In the genomic region with DNA sequence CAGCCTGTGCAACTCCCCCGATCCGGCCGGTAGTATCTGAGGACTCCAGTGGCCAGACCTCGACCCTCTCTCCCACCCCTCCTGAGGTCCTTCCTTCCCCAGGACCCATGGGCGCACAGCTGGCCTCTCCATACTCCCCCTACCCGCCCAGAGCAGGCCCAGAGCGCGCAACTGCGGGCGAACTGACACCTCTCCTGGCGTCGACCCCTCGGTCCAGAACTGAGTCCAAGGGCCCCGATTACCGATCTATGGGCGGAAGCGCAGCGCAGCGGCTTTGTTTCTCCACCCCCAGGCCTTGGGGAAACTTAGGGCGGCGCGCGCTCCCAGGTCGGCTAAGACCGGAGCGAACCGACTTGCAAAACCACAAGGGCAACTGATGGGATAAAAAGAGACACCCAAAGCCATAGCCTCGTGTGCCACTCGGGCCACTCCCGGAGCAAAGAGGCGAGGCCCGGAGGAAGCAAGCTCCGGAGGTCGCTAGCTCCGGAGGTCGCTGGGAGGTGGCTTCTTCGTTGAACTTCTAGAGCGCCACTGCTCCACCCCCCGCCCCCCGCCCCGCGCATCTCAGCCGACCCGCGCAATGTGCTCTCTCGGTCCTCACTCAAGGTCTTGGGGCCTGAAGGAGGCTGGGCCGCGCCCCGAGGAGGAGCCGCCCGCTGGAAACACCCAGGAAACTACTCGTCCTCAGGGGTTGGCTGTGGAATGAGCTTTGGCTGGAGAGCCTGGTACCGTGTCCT, we compare ENCODE assay signal across 1 cellular context.
A peak's percentile ranks its signal among the peaks of the same experiment; 100 is the strongest.
TF ChIP-seq lines count a peak whose summit lies in the region.

No MANE protein-coding gene starts in this region.

TF ChIP-seq in H1, 55 proteins besides CTCF, POLR2A, EP300 and RAD21:
- TF ChIP-seq EGR1 (IDR thresholded peaks at IDR 0.05; ENCODE audit: borderline replicate concordance, low read depth, low read length) (0 out of 2 replicates have a peak, but pooled peaks have one; percentile 33), PHF8 (conservative IDR thresholded peaks at IDR 0.05; ENCODE audit: low read depth, low read length) (no peak), SP2 (IDR thresholded peaks at IDR 0.05; ENCODE audit: low read length) (no peak), RFX5 (IDR thresholded peaks at IDR 0.05; ENCODE audit: borderline replicate concordance, low read depth, low read length) (no peak), NRF1 (IDR thresholded peaks at IDR 0.05; ENCODE audit: low read depth, low read length) (no peak), BCL11A (IDR thresholded peaks at IDR 0.05; ENCODE audit: low read depth in 2 of 2, low read length in 2 of 2) (no peak), GTF2F1 (IDR thresholded peaks at IDR 0.05; ENCODE audit: borderline replicate concordance, low read depth, low read length) (no peak), POLR2AphosphoS5 (IDR thresholded peaks at IDR 0.05; ENCODE audit: low read depth, low read length) (no peak), ASH2L (IDR thresholded peaks at IDR 0.05; ENCODE audit: low read length) (peak; percentile 84), SRF (IDR thresholded peaks at IDR 0.05; ENCODE audit: low read depth, low read length) (no peak), POU5F1 (IDR thresholded peaks at IDR 0.05; ENCODE audit: low read depth, low read length) (no peak), SP1 (IDR thresholded peaks at IDR 0.05; ENCODE audit: low read depth, low read length) (no peak; the same call in 1 of the 2 replicates), CTBP2 (IDR thresholded peaks at IDR 0.05; ENCODE audit: borderline replicate concordance, insufficient read depth, insufficient read length, low read length) (peak; percentile 97), HDAC2 (IDR thresholded peaks at IDR 0.05; ENCODE audit: borderline replicate concordance in 1 of 2, low read depth in 2 of 2, low read length in 2 of 2) (no peak), CBX5 (IDR thresholded peaks at IDR 0.05; ENCODE audit: low read depth, low read length) (no peak), SUZ12 (IDR thresholded peaks at IDR 0.05; ENCODE audit: low read length) (peak; percentile 86), CEBPB (IDR thresholded peaks at IDR 0.05; ENCODE audit: low read depth, low read length) (no peak), SIRT6 (IDR thresholded peaks at IDR 0.05; ENCODE audit: low read length) (no peak), CREB1 (IDR thresholded peaks at IDR 0.05) (no peak), SIN3A (conservative IDR thresholded peaks at IDR 0.05 in 1 of 2, IDR thresholded peaks at IDR 0.05 in 1 of 2; ENCODE audit: low read depth in 1 of 2, low read length in 2 of 2) (no peak), ZNF274 (IDR thresholded peaks at IDR 0.05; ENCODE audit: borderline replicate concordance, extremely low read depth, low read length) (no peak), KDM1A (IDR thresholded peaks at IDR 0.05; ENCODE audit: borderline replicate concordance, low read length) (no peak), MAFK (IDR thresholded peaks at IDR 0.05; ENCODE audit: low read depth, low read length) (no peak), RXRA (IDR thresholded peaks at IDR 0.05; ENCODE audit: insufficient read depth, low read depth, low read length) (no peak), TCF12 (IDR thresholded peaks at IDR 0.05; ENCODE audit: low read depth, low read length) (0 out of 2 replicates have a peak, but pooled peaks have one; percentile 10), BACH1 (IDR thresholded peaks at IDR 0.05; ENCODE audit: low read length) (no peak), SIX5 (IDR thresholded peaks at IDR 0.05; ENCODE audit: low read depth, low read length) (no peak), HDAC6 (IDR thresholded peaks at IDR 0.05; ENCODE audit: low read depth, low read length) (no peak), BRCA1 (IDR thresholded peaks at IDR 0.05; ENCODE audit: low read depth, low read length) (no peak), RBBP5 (IDR thresholded peaks at IDR 0.05; ENCODE audit: borderline replicate concordance, low read depth, low read length) (no peak), TAF1 (IDR thresholded peaks at IDR 0.05; ENCODE audit: low read depth, low read length) (no peak), YY1 (IDR thresholded peaks at IDR 0.05; ENCODE audit: low read depth, low read length) (no peak), FOSL1 (IDR thresholded peaks at IDR 0.05; ENCODE audit: insufficient read depth, low read depth, low read length) (no peak), CHD2 (IDR thresholded peaks at IDR 0.05; ENCODE audit: low read length) (no peak), TBP (IDR thresholded peaks at IDR 0.05; ENCODE audit: low read depth, low read length) (0 out of 2 replicates have a peak, but pooled peaks have one; percentile 22), GABPA (IDR thresholded peaks at IDR 0.05; ENCODE audit: borderline replicate concordance, insufficient read depth, low read length) (no peak), KDM5A (IDR thresholded peaks at IDR 0.05; ENCODE audit: low read length) (no peak), CBX8 (IDR thresholded peaks at IDR 0.05; ENCODE audit: borderline replicate concordance, low read depth, low read length) (no peak), RNF2 (IDR thresholded peaks at IDR 0.05; ENCODE audit: borderline replicate concordance, low read depth, low read length, missing control alignments, poor library complexity, severe bottlenecking) (peak; percentile 15), KDM4A (IDR thresholded peaks at IDR 0.05; ENCODE audit: low read depth, low read length, severe bottlenecking) (peak; percentile 44), SP4 (IDR thresholded peaks at IDR 0.05; ENCODE audit: low read length) (no peak), SAP30 (IDR thresholded peaks at IDR 0.05; ENCODE audit: insufficient read depth, insufficient replicate concordance, low read length) (no peak), JUND (IDR thresholded peaks at IDR 0.05; ENCODE audit: low read length) (no peak), CHD1 (IDR thresholded peaks at IDR 0.05; ENCODE audit: low read depth, low read length) (no peak), EZH2 (IDR thresholded peaks at IDR 0.05; ENCODE audit: low read depth, low read length, severe bottlenecking) (peak; percentile 66), JUN (IDR thresholded peaks at IDR 0.05; ENCODE audit: low read depth, low read length) (no peak), TAF7 (optimal IDR thresholded peaks at IDR 0.05; ENCODE audit: borderline replicate concordance, low read depth, low read length) (no peak), NANOG (IDR thresholded peaks at IDR 0.05; ENCODE audit: insufficient read depth, low read depth, low read length, poor library complexity, severe bottlenecking) (no peak), TEAD4 (IDR thresholded peaks at IDR 0.05; ENCODE audit: low read depth, low read length) (no peak)
- TF ChIP-seq, protein P1, sequence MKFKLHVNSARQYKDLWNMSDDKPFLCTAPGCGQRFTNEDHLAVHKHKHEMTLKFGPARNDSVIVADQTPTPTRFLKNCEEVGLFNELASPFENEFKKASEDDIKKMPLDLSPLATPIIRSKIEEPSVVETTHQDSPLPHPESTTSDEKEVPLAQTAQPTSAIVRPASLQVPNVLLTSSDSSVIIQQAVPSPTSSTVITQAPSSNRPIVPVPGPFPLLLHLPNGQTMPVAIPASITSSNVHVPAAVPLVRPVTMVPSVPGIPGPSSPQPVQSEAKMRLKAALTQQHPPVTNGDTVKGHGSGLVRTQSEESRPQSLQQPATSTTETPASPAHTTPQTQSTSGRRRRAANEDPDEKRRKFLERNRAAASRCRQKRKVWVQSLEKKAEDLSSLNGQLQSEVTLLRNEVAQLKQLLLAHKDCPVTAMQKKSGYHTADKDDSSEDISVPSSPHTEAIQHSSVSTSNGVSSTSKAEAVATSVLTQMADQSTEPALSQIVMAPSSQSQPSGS (IDR thresholded peaks at IDR 0.05; ENCODE audit: low read length): no peak
- TF ChIP-seq, protein P2, sequence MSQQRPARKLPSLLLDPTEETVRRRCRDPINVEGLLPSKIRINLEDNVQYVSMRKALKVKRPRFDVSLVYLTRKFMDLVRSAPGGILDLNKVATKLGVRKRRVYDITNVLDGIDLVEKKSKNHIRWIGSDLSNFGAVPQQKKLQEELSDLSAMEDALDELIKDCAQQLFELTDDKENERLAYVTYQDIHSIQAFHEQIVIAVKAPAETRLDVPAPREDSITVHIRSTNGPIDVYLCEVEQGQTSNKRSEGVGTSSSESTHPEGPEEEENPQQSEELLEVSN (IDR thresholded peaks at IDR 0.05): peak; percentile 38; the same call in 1 of the 2 replicates
- TF ChIP-seq, protein P3, sequence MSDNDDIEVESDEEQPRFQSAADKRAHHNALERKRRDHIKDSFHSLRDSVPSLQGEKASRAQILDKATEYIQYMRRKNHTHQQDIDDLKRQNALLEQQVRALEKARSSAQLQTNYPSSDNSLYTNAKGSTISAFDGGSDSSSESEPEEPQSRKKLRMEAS (IDR thresholded peaks at IDR 0.05): peak; percentile 8; the same call in 1 of the 2 replicates
- TF ChIP-seq, protein P4, sequence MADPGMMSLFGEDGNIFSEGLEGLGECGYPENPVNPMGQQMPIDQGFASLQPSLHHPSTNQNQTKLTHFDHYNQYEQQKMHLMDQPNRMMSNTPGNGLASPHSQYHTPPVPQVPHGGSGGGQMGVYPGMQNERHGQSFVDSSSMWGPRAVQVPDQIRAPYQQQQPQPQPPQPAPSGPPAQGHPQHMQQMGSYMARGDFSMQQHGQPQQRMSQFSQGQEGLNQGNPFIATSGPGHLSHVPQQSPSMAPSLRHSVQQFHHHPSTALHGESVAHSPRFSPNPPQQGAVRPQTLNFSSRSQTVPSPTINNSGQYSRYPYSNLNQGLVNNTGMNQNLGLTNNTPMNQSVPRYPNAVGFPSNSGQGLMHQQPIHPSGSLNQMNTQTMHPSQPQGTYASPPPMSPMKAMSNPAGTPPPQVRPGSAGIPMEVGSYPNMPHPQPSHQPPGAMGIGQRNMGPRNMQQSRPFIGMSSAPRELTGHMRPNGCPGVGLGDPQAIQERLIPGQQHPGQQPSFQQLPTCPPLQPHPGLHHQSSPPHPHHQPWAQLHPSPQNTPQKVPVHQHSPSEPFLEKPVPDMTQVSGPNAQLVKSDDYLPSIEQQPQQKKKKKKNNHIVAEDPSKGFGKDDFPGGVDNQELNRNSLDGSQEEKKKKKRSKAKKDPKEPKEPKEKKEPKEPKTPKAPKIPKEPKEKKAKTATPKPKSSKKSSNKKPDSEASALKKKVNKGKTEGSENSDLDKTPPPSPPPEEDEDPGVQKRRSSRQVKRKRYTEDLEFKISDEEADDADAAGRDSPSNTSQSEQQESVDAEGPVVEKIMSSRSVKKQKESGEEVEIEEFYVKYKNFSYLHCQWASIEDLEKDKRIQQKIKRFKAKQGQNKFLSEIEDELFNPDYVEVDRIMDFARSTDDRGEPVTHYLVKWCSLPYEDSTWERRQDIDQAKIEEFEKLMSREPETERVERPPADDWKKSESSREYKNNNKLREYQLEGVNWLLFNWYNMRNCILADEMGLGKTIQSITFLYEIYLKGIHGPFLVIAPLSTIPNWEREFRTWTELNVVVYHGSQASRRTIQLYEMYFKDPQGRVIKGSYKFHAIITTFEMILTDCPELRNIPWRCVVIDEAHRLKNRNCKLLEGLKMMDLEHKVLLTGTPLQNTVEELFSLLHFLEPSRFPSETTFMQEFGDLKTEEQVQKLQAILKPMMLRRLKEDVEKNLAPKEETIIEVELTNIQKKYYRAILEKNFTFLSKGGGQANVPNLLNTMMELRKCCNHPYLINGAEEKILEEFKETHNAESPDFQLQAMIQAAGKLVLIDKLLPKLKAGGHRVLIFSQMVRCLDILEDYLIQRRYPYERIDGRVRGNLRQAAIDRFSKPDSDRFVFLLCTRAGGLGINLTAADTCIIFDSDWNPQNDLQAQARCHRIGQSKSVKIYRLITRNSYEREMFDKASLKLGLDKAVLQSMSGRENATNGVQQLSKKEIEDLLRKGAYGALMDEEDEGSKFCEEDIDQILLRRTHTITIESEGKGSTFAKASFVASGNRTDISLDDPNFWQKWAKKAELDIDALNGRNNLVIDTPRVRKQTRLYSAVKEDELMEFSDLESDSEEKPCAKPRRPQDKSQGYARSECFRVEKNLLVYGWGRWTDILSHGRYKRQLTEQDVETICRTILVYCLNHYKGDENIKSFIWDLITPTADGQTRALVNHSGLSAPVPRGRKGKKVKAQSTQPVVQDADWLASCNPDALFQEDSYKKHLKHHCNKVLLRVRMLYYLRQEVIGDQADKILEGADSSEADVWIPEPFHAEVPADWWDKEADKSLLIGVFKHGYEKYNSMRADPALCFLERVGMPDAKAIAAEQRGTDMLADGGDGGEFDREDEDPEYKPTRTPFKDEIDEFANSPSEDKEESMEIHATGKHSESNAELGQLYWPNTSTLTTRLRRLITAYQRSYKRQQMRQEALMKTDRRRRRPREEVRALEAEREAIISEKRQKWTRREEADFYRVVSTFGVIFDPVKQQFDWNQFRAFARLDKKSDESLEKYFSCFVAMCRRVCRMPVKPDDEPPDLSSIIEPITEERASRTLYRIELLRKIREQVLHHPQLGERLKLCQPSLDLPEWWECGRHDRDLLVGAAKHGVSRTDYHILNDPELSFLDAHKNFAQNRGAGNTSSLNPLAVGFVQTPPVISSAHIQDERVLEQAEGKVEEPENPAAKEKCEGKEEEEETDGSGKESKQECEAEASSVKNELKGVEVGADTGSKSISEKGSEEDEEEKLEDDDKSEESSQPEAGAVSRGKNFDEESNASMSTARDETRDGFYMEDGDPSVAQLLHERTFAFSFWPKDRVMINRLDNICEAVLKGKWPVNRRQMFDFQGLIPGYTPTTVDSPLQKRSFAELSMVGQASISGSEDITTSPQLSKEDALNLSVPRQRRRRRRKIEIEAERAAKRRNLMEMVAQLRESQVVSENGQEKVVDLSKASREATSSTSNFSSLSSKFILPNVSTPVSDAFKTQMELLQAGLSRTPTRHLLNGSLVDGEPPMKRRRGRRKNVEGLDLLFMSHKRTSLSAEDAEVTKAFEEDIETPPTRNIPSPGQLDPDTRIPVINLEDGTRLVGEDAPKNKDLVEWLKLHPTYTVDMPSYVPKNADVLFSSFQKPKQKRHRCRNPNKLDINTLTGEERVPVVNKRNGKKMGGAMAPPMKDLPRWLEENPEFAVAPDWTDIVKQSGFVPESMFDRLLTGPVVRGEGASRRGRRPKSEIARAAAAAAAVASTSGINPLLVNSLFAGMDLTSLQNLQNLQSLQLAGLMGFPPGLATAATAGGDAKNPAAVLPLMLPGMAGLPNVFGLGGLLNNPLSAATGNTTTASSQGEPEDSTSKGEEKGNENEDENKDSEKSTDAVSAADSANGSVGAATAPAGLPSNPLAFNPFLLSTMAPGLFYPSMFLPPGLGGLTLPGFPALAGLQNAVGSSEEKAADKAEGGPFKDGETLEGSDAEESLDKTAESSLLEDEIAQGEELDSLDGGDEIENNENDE (IDR thresholded peaks at IDR 0.05; ENCODE audit: insufficient replicate concordance, low read length): no peak
- TF ChIP-seq, protein P5, sequence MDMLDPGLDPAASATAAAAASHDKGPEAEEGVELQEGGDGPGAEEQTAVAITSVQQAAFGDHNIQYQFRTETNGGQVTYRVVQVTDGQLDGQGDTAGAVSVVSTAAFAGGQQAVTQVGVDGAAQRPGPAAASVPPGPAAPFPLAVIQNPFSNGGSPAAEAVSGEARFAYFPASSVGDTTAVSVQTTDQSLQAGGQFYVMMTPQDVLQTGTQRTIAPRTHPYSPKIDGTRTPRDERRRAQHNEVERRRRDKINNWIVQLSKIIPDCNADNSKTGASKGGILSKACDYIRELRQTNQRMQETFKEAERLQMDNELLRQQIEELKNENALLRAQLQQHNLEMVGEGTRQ (IDR thresholded peaks at IDR 0.05; ENCODE audit: low read length): no peak
- TF ChIP-seq, protein P6, sequence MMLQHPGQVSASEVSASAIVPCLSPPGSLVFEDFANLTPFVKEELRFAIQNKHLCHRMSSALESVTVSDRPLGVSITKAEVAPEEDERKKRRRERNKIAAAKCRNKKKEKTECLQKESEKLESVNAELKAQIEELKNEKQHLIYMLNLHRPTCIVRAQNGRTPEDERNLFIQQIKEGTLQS (IDR thresholded peaks at IDR 0.05; ENCODE audit: insufficient read depth, low read depth, low read length): no peak
